Comparison of ENCODE assay signal across 8 cellular contexts in the genomic region with DNA sequence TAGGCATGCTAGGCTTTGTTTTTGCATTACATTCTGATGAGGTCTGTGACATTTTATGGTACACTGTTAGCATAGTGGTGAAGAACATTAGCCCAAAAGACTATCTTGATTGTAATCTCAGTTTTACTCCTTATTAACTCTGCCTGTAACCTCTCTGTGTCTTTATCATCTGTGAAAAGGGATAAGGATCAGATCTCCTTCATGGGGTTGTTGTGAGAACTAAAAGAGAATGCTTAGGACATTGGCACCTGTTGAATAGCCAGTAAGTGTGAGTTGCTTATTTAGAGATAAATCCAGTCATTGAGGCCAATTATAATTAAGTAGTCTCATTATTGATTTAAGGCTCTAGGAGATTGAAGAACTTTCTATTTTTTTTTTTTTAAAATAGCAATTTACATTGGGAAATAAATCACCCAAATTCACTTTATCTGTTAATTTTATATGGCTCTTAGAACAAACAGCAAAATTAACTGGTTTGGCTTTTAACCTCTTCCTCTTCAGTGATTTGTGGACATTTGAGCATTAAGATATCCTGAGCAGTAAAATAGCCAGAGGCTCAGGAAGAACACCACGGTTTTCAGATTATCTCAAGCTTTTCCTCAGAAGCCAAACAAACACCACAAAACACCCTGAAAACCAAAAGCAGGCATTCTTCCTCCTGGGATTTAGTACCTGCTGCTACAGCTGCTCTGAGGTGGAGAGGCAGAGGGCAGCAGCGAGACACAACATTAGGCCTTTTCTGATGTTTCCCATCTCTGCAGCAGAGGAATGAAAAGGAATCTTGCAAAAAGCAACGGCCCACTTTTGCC.
A peak's percentile ranks its signal among the peaks of the same experiment; 100 is the strongest.
DNase-seq lines count a peak whose midpoint lies in the region; ATAC-seq, FAIRE-seq and TF ChIP-seq lines count a peak whose summit lies in the region.

No MANE protein-coding gene starts in this region.

- FAIRE-seq in HTR-8/SVneo (lab: Jason Lieb, UNC), result no peak

- H3K4me3 ChIP-seq in astrocyte of the spinal cord (ENCODE audit: low read depth, low read length), result no peak overlapping the region
- no peak overlapping the region for H3K4me3 ChIP-seq in suprapubic skin

- DNase-seq in DMS53 (lab: John Stamatoyannopoulos, UW) (peak; percentile 65), HTR-8/SVneo (ENCODE audit: insufficient read length, low spot score) (peak; percentile 23), astrocyte of the spinal cord (ENCODE audit: low read depth, low spot score) (peak; percentile 44), lung microvascular endothelial cell (ENCODE audit: low read depth in 2 of 2) (peak; percentile 32 to 72), SHP77 treated with DMSO at 0.1 percent for 48 hours (lab: John Stamatoyannopoulos, UW) (no peak), suprapubic skin (ENCODE audit: low spot score in 2 of 2) (no peak), erythroblast (lab: John Stamatoyannopoulos, UW) (no peak)

- no peak for ATAC-seq in GM18511 (IDR thresholded peaks at IDR 0.05; ENCODE audit: unreplicated experiment)

- H3K36me3 ChIP-seq in suprapubic skin, result peaks cover 10% of the 10 kb centered on the region

- 49% methylated on average over 3 of the region's 3 CpGs for WGBS in suprapubic skin

- no peaks in the 10 kb centered on the region for H3K27me3 ChIP-seq in suprapubic skin

- H3K9me3 ChIP-seq in suprapubic skin, result no peaks in the 10 kb centered on the region

- TF ChIP-seq POLR2A in suprapubic skin (IDR thresholded peaks at IDR 0.05), result no peak
- TF ChIP-seq POLR2A in erythroblast (IDR thresholded peaks at IDR 0.05; ENCODE audit: low read length), result no peak

- H3K4me1 ChIP-seq in suprapubic skin, result no peaks in the 10 kb centered on the region

- TF ChIP-seq CTCF in astrocyte of the spinal cord (IDR thresholded peaks at IDR 0.05; ENCODE audit: low read depth, low read length) (peak; percentile 65), suprapubic skin (IDR thresholded peaks at IDR 0.05) (no peak)

- TF ChIP-seq EP300 in suprapubic skin (IDR thresholded peaks at IDR 0.05), result no peak

- no peak overlapping the region for H3K27ac ChIP-seq in suprapubic skin

- in situ Hi-C loops in astrocyte of the spinal cord (cut with HindIII; ENCODE audit: low sequenced_read_pairs), result no loop called here

Comparison
In these comparisons a context has a peak if more than half of its experiments do, and no peak if none do; other contexts are left out.
1. DNase-seq: peak in DMS53 (single experiment), HTR-8/SVneo (single experiment), astrocyte of the spinal cord (single experiment) and lung microvascular endothelial cell (2 of 2); none in SHP77 treated with DMSO at 0.1 percent for 48 hours (single experiment), suprapubic skin (0 of 2) and erythroblast (0 of 2).